Comparison of ENCODE assay signal across 8 cellular contexts in genomic region chr13:77429320-77430142, GRCh38.
DNase-seq lines count a peak whose midpoint lies in the region; ATAC-seq and TF ChIP-seq lines count a peak whose summit lies in the region.

No MANE protein-coding gene starts in this region.

- peaks cover under 1% of the 10 kb centered on the region for H3K27me3 Mint-ChIP-seq in activated CD8-positive, alpha-beta T cell treated with anti-CD3 and anti-CD28 coated beads for 36 hours
- H3K27me3 Mint-ChIP-seq in activated CD8-positive, alpha-beta T cell treated with anti-CD3 and anti-CD28 coated beads, Interleukin-2, amount 10 ng/mL, durations not matched to agents 7 days and 5 days (ENCODE audit: low read depth) = no peaks in the 10 kb centered on the region
- H3K27me3 Mint-ChIP-seq in T-helper 2 cell treated with Interferon-gamma antibody and Interleukin-4, amounts not matched to agents 5 μg/mL and 100 μg/mL, for 36 hours (ENCODE audit: low read depth) = peaks cover 4% of the 10 kb centered on the region

- H3K4me1 Mint-ChIP-seq in activated CD8-positive, alpha-beta T cell treated with anti-CD3 and anti-CD28 coated beads for 36 hours (ENCODE audit: low read depth) = peaks cover 14% of the 10 kb centered on the region
- H3K4me1 Mint-ChIP-seq in activated CD8-positive, alpha-beta T cell treated with anti-CD3 and anti-CD28 coated beads, Interleukin-2, amount 10 ng/mL, durations not matched to agents 7 days and 5 days (ENCODE audit: low read depth) = no peaks in the 10 kb centered on the region
- H3K4me1 Mint-ChIP-seq in T-helper 2 cell treated with Interferon-gamma antibody and Interleukin-4, amounts not matched to agents 5 μg/mL and 100 μg/mL, for 36 hours (ENCODE audit: low read depth) = no peaks in the 10 kb centered on the region

- ATAC-seq in activated CD8-positive, alpha-beta T cell treated with anti-CD3 and anti-CD28 coated beads for 36 hours = peak; percentile 85
- no peak for ATAC-seq in activated CD8-positive, alpha-beta T cell treated with anti-CD3 and anti-CD28 coated beads, Interleukin-2, amount 10 ng/mL, durations not matched to agents 7 days and 5 days
- ATAC-seq in HG02943 (IDR thresholded peaks at IDR 0.05; ENCODE audit: low read depth, unreplicated experiment) (peak; percentile 73), sciatic nerve (no peak)

- peak overlapping the region; percentile 76 for H3K27ac Mint-ChIP-seq in activated CD8-positive, alpha-beta T cell treated with anti-CD3 and anti-CD28 coated beads for 36 hours
- H3K27ac Mint-ChIP-seq in activated CD8-positive, alpha-beta T cell treated with anti-CD3 and anti-CD28 coated beads, Interleukin-2, amount 10 ng/mL, durations not matched to agents 7 days and 5 days = no peak overlapping the region
- H3K27ac Mint-ChIP-seq in T-helper 2 cell treated with Interferon-gamma antibody and Interleukin-4, amounts not matched to agents 5 μg/mL and 100 μg/mL, for 36 hours = no peak overlapping the region

- no peaks in the 10 kb centered on the region for H3K9me3 Mint-ChIP-seq in activated CD8-positive, alpha-beta T cell treated with anti-CD3 and anti-CD28 coated beads for 36 hours
- no peaks in the 10 kb centered on the region for H3K9me3 Mint-ChIP-seq in activated CD8-positive, alpha-beta T cell treated with anti-CD3 and anti-CD28 coated beads, Interleukin-2, amount 10 ng/mL, durations not matched to agents 7 days and 5 days (ENCODE audit: insufficient read depth)
- H3K9me3 Mint-ChIP-seq in T-helper 2 cell treated with Interferon-gamma antibody and Interleukin-4, amounts not matched to agents 5 μg/mL and 100 μg/mL, for 36 hours = no peaks in the 10 kb centered on the region

- no peaks in the 10 kb centered on the region for H3K36me3 Mint-ChIP-seq in activated CD8-positive, alpha-beta T cell treated with anti-CD3 and anti-CD28 coated beads for 36 hours (ENCODE audit: low read depth)
- no peaks in the 10 kb centered on the region for H3K36me3 Mint-ChIP-seq in activated CD8-positive, alpha-beta T cell treated with anti-CD3 and anti-CD28 coated beads, Interleukin-2, amount 10 ng/mL, durations not matched to agents 7 days and 5 days (ENCODE audit: low read depth)
- no peaks in the 10 kb centered on the region for H3K36me3 Mint-ChIP-seq in T-helper 2 cell treated with Interferon-gamma antibody and Interleukin-4, amounts not matched to agents 5 μg/mL and 100 μg/mL, for 36 hours (ENCODE audit: low read depth)

- POLR2A ChIA-PET in activated CD8-positive, alpha-beta T cell treated with anti-CD3 and anti-CD28 coated beads for 36 hours (lab: Charles Lee) = interaction anchor here (1.0 kb wide), 1 partner anchor 48 kb away, joined by 3 read pairs; no protein-coding TSS in a partner anchor
- POLR2A ChIA-PET in activated CD8-positive, alpha-beta T cell treated with anti-CD3 and anti-CD28 coated beads, Interleukin-2, amount 10 ng/mL, durations not matched to agents 7 days and 5 days (lab: Charles Lee) = no interaction called here

- DNase-seq in activated CD8-positive, alpha-beta T cell treated with anti-CD3 and anti-CD28 coated beads for 36 hours = peak; percentile 68
- no peak for DNase-seq in activated CD8-positive, alpha-beta T cell treated with anti-CD3 and anti-CD28 coated beads, Interleukin-2, amount 10 ng/mL, durations not matched to agents 7 days and 5 days
- DNase-seq in T-helper 2 cell treated with Interferon-gamma antibody and Interleukin-4, amounts not matched to agents 5 μg/mL and 100 μg/mL, for 36 hours (ENCODE audit: low spot score) = peak; percentile 65
- DNase-seq in stimulated activated CD4-positive, alpha-beta T cell treated with anti-CD3 and anti-CD28 coated beads, TNF-alpha, amount 100 ng/mL, for 48 hours (ENCODE audit: low read depth in 3 of 3) = peak; percentile 23 to 54 (median 27)
- no peak for DNase-seq in NCI-H1436 (lab: John Stamatoyannopoulos, UW)
- DNase-seq in sciatic nerve (ENCODE audit: low spot score) = no peak
- DNase-seq in NCI-H82 treated with DMSO at 0.1 percent for 48 hours (lab: John Stamatoyannopoulos, UW; ENCODE audit: unreplicated experiment) = no peak

- TF ChIP-seq CTCF in activated CD8-positive, alpha-beta T cell treated with anti-CD3 and anti-CD28 coated beads for 36 hours (IDR thresholded peaks at IDR 0.05) = no peak

- intact Hi-C loops in activated CD8-positive, alpha-beta T cell treated with anti-CD3 and anti-CD28 coated beads for 36 hours (cut with micrococcal nuclease) = loop anchor here (5.0 kb wide), 1 partner anchor 102 kb away; the partner anchor contains the start of gene MYCBP2
- intact Hi-C loops in sciatic nerve (cut with DNase I) = no loop called here

- H3K4me3 Mint-ChIP-seq in activated CD8-positive, alpha-beta T cell treated with anti-CD3 and anti-CD28 coated beads for 36 hours = no peak overlapping the region
- no peak overlapping the region for H3K4me3 Mint-ChIP-seq in activated CD8-positive, alpha-beta T cell treated with anti-CD3 and anti-CD28 coated beads, Interleukin-2, amount 10 ng/mL, durations not matched to agents 7 days and 5 days
- no peak overlapping the region for H3K4me3 Mint-ChIP-seq in T-helper 2 cell treated with Interferon-gamma antibody and Interleukin-4, amounts not matched to agents 5 μg/mL and 100 μg/mL, for 36 hours

- CTCF ChIA-PET in activated CD8-positive, alpha-beta T cell treated with anti-CD3 and anti-CD28 coated beads for 36 hours (lab: Charles Lee) = no interaction called here
- CTCF ChIA-PET in activated CD8-positive, alpha-beta T cell treated with anti-CD3 and anti-CD28 coated beads, Interleukin-2, amount 10 ng/mL, durations not matched to agents 7 days and 5 days (lab: Charles Lee) = no interaction called here

Comparison
In these comparisons a context has a peak if more than half of its experiments do, and no peak if none do; other contexts are left out.
1. ATAC-seq: peak in activated CD8-positive, alpha-beta T cell treated with anti-CD3 and anti-CD28 coated beads for 36 hours (single experiment) and HG02943 (single experiment); none in activated CD8-positive, alpha-beta T cell treated with anti-CD3 and anti-CD28 coated beads, Interleukin-2, amount 10 ng/mL, durations not matched to agents 7 days and 5 days (single experiment) and sciatic nerve (single experiment).
2. DNase-seq: peak in activated CD8-positive, alpha-beta T cell treated with anti-CD3 and anti-CD28 coated beads for 36 hours (single experiment), T-helper 2 cell treated with Interferon-gamma antibody and Interleukin-4, amounts not matched to agents 5 μg/mL and 100 μg/mL, for 36 hours (single experiment) and stimulated activated CD4-positive, alpha-beta T cell treated with anti-CD3 and anti-CD28 coated beads, TNF-alpha, amount 100 ng/mL, for 48 hours (3 of 3); none in activated CD8-positive, alpha-beta T cell treated with anti-CD3 and anti-CD28 coated beads, Interleukin-2, amount 10 ng/mL, durations not matched to agents 7 days and 5 days (single experiment), NCI-H1436 (single experiment), sciatic nerve (single experiment) and NCI-H82 treated with DMSO at 0.1 percent for 48 hours (single experiment).